ENCODE assay signal across 19 cellular contexts in genomic region chr19:6383188-6383587, GRCh38.
"Had no signal": no experiment of that assay in that cellular context is flagged by ENCODE, and none has a peak within 500 bp of the region (broad histone marks: within the 10 kb centered on the region; RNA-seq: fewer than 3 reads in every experiment).

No MANE protein-coding gene starts in this region.

- DNase-seq: effector memory CD8-positive, alpha-beta T cell; erythroblast; foreskin melanocyte; head of caudate nucleus; left colon; left ventricle myocardium superior; mesendoderm; naive B cell; nephron progenitor cell; ovary; small intestine; stimulated activated CD4-positive, alpha-beta T cell treated with anti-CD3 and anti-CD28 coated beads, Interleukin-12 subunit alpha, Interleukin-12 subunit beta, amount 100 ng/mL, for 4 hours; transverse colon had no signal

- H3K27ac Mint-ChIP-seq: dendritic cell treated with granulocyte-macrophage colony-stimulating factor and Interleukin-4, amounts not matched to agents 40 ng/mL and 50 ng/mL, for 4 days; effector memory CD8-positive, alpha-beta T cell; nephron progenitor cell; stimulated activated naive CD8-positive, alpha-beta T cell treated with anti-CD3 and anti-CD28 coated beads, Interleukin-15, Interleukin-2, amounts not matched to agents 100 ng/mL and 50 ng/mL, for 24 hours had no signal

- ATAC-seq: effector memory CD8-positive, alpha-beta T cell; left colon; left ventricle myocardium superior had no signal

- H3K27me3 Mint-ChIP-seq: dendritic cell treated with granulocyte-macrophage colony-stimulating factor and Interleukin-4, amounts not matched to agents 40 ng/mL and 50 ng/mL, for 4 days; effector memory CD8-positive, alpha-beta T cell; naive B cell; stimulated activated naive CD8-positive, alpha-beta T cell treated with anti-CD3 and anti-CD28 coated beads, Interleukin-15, Interleukin-2, amounts not matched to agents 100 ng/mL and 50 ng/mL, for 24 hours had no signal

- H3K4me1 ChIP-seq: right atrium auricular region, transverse colon had no signal

- H3K79me2 ChIP-seq: hepatocyte had no signal

- FAIRE-seq: endothelial cell of umbilical vein, small intestine had no signal

- H3K27ac ChIP-seq: hepatocyte, ovary, right atrium auricular region, thoracic aorta, transverse colon had no signal

- H2AFZ ChIP-seq: hepatocyte had no signal

- H3K9me3 ChIP-seq: right atrium auricular region, thoracic aorta, transverse colon had no signal

- H3K4me3 ChIP-seq: hepatocyte, ovary, right atrium auricular region, thoracic aorta, transverse colon had no signal

- H3K4me3 Mint-ChIP-seq: dendritic cell treated with granulocyte-macrophage colony-stimulating factor and Interleukin-4, amounts not matched to agents 40 ng/mL and 50 ng/mL, for 4 days; effector memory CD8-positive, alpha-beta T cell; naive B cell; nephron progenitor cell; stimulated activated naive CD8-positive, alpha-beta T cell treated with anti-CD3 and anti-CD28 coated beads, Interleukin-15, Interleukin-2, amounts not matched to agents 100 ng/mL and 50 ng/mL, for 24 hours had no signal

- H3K36me3 ChIP-seq: ovary had no signal

- H3K9me3 Mint-ChIP-seq: effector memory CD8-positive, alpha-beta T cell; stimulated activated naive CD8-positive, alpha-beta T cell treated with anti-CD3 and anti-CD28 coated beads, Interleukin-15, Interleukin-2, amounts not matched to agents 100 ng/mL and 50 ng/mL, for 24 hours had no signal

- H3K4me2 ChIP-seq: hepatocyte had no signal

- H3K27me3 ChIP-seq: hepatocyte, ovary, right atrium auricular region, transverse colon had no signal
